ENCODE assay signal across 21 cellular contexts in genomic region chr17:56481654-56482053, GRCh38.
DNase-seq lines count a peak whose midpoint lies in the region; ATAC-seq and TF ChIP-seq lines count a peak whose summit lies in the region.
"Had no signal": no experiment of that assay in that cellular context is flagged by ENCODE, and none has a peak within 500 bp of the region (broad histone marks: within the 10 kb centered on the region; RNA-seq: fewer than 3 reads in every experiment).

No MANE protein-coding gene starts in this region.

- H3K4me3 ChIP-seq in GM23338 (no peak overlapping the region), WERI-Rb-1 (ENCODE audit: low read depth, low read length) (no peak overlapping the region), left ventricle myocardium inferior (no peak overlapping the region)

- CTCF ChIA-PET in HEK293T (lab: Yijun Ruan, JAX) = interaction anchor here (0.9 to 1.4 kb wide), 2 partner anchors 18 to 235 kb away, joined by 3 to 9 read pairs; no protein-coding TSS in a partner anchor

- TF ChIP-seq CTCF in GM23338 (conservative IDR thresholded peaks at IDR 0.05; ENCODE audit: low read depth in 2 of 2) (no peak), WERI-Rb-1 (IDR thresholded peaks at IDR 0.05; ENCODE audit: low read depth, low read length) (no peak), left ventricle myocardium inferior (IDR thresholded peaks at IDR 0.05; ENCODE audit: borderline replicate concordance) (no peak)

- no peaks in the 10 kb centered on the region for H3F3A ChIP-seq in GM23338 (replicated peaks; ENCODE audit: low read depth)

- H3K4me2 ChIP-seq in GM23338 = no peak overlapping the region

- H3K27me3 Mint-ChIP-seq in GM23338 (ENCODE audit: insufficient read depth, low read depth, poor library complexity) = peaks cover 4% of the 10 kb centered on the region

- no peaks in the 10 kb centered on the region for H3K79me2 ChIP-seq in GM23338 (replicated peaks; ENCODE audit: insufficient read depth)

- H3K36me3 Mint-ChIP-seq in GM23338 (ENCODE audit: low read depth) = no peaks in the 10 kb centered on the region
- H3K36me3 Mint-ChIP-seq: CD4-positive, CD25-positive, alpha-beta regulatory T cell; CD8-positive, alpha-beta memory T cell; IgD-negative memory B cell had no signal

- H4K20me1 ChIP-seq in GM23338 (replicated peaks; ENCODE audit: insufficient read depth) = no peaks in the 10 kb centered on the region

- intact Hi-C loops in left ventricle myocardium inferior (cut with micrococcal nuclease) = loop anchor here (10.0 kb wide), 1 partner anchor 347 kb away; no protein-coding TSS in a partner anchor

- DNase-seq in GM23338 (ENCODE audit: low spot score) = no peak
- DNase-seq in HEK293T (ENCODE audit: extremely low spot score) = peak; percentile 19
- peak; percentile 2 to 79 for DNase-seq in NCI-H524 (lab: John Stamatoyannopoulos, UW)
- peak; percentile 76 for DNase-seq in left kidney (ENCODE audit: low read depth, low spot score)
- no peak for DNase-seq in WERI-Rb-1
- DNase-seq in left ventricle myocardium inferior = no peak
- no peak for DNase-seq in NCI-H1048 (lab: John Stamatoyannopoulos, UW)
- no peak for DNase-seq in substantia nigra (lab: John Stamatoyannopoulos, UW)
- DNase-seq: ACHN; BE2C; C1 segment of cervical spinal cord; CD4-positive, CD25-positive, alpha-beta regulatory T cell; CD8-positive, alpha-beta memory T cell; COR-L47; DMS 273 treated with DMSO at 0.1 percent for 48 hours; DMS79; GDM1; GOT3; H7 had no signal

- peak overlapping the region; percentile 39; the same call in 1 of the 2 replicates for H2AFZ ChIP-seq in GM23338

- POLR2A ChIA-PET in HEK293T (lab: Yijun Ruan, JAX) = no interaction called here

- H3K4me1 Mint-ChIP-seq in GM23338 = no peaks in the 10 kb centered on the region; the same call in 2 of the 3 replicates
- H3K4me1 Mint-ChIP-seq: CD4-positive, CD25-positive, alpha-beta regulatory T cell; CD8-positive, alpha-beta memory T cell; IgD-negative memory B cell had no signal

- no peak overlapping the region for H3K27ac ChIP-seq in GM23338 (ENCODE audit: low read depth)
- H3K27ac ChIP-seq in WERI-Rb-1 = no peak overlapping the region
- H3K27ac ChIP-seq in left ventricle myocardium inferior (replicated peaks) = no peak overlapping the region
- H3K27ac ChIP-seq in substantia nigra (ENCODE audit: low read depth, low read length, poor library complexity, severe bottlenecking) = no peak overlapping the region

- no peak overlapping the region for H3K27ac Mint-ChIP-seq in GM23338
- H3K27ac Mint-ChIP-seq: CD4-positive, CD25-positive, alpha-beta regulatory T cell; CD8-positive, alpha-beta memory T cell; IgD-negative memory B cell had no signal

- H3K36me3 ChIP-seq in GM23338 (ENCODE audit: insufficient read depth) = no peaks in the 10 kb centered on the region
- H3K36me3 ChIP-seq in WERI-Rb-1 = no peaks in the 10 kb centered on the region
- H3K36me3 ChIP-seq in left ventricle myocardium inferior = no peaks in the 10 kb centered on the region
- H3K36me3 ChIP-seq: BE2C had no signal

- no peaks in the 10 kb centered on the region for H3K9me3 Mint-ChIP-seq in GM23338
- H3K9me3 Mint-ChIP-seq: CD8-positive, alpha-beta memory T cell; IgD-negative memory B cell had no signal

- no peaks in the 10 kb centered on the region for H3K9me2 ChIP-seq in GM23338 (ENCODE audit: insufficient read depth)

- no peak for ATAC-seq in GM23338
- ATAC-seq: HCT116 had no signal

- H3K9me3 ChIP-seq in WERI-Rb-1 (ENCODE audit: severe bottlenecking) (no peaks in the 10 kb centered on the region), left ventricle myocardium inferior (replicated peaks) (no peaks in the 10 kb centered on the region)
- H3K9me3 ChIP-seq: BE2C had no signal

- no peak overlapping the region for H3K4me3 Mint-ChIP-seq in GM23338
- H3K4me3 Mint-ChIP-seq: CD4-positive, CD25-positive, alpha-beta regulatory T cell; CD8-positive, alpha-beta memory T cell; IgD-negative memory B cell had no signal

- H3K27me3 ChIP-seq in GM23338 (ENCODE audit: insufficient read depth) (no peaks in the 10 kb centered on the region), WERI-Rb-1 (ENCODE audit: insufficient read depth, low read depth, severe bottlenecking) (no peaks in the 10 kb centered on the region), left ventricle myocardium inferior (ENCODE audit: low read depth) (peaks cover 27% of the 10 kb centered on the region)
- H3K27me3 ChIP-seq: BE2C had no signal

- H3K4me1 ChIP-seq in GM23338 (ENCODE audit: insufficient read depth) (no peaks in the 10 kb centered on the region), left ventricle myocardium inferior (no peaks in the 10 kb centered on the region)
- H3K4me1 ChIP-seq: BE2C had no signal

TF ChIP-seq in GM23338, 12 proteins besides CTCF, POLR2A, EP300 and RAD21 (continues in another document):
- TF ChIP-seq NANOG (IDR thresholded peaks at IDR 0.05; ENCODE audit: borderline replicate concordance) = no peak
- no peak for TF ChIP-seq ETS1 (IDR thresholded peaks at IDR 0.05)
- no peak for TF ChIP-seq JUNB (IDR thresholded peaks at IDR 0.05; ENCODE audit: unreplicated experiment)
- TF ChIP-seq EZH2phosphoT487 (IDR thresholded peaks at IDR 0.05; ENCODE audit: unreplicated experiment) = no peak
- TF ChIP-seq CREB1 (CRISPR knock-in tag; IDR thresholded peaks at IDR 0.05; ENCODE audit: low read depth) = no peak
- no peak for TF ChIP-seq EZH2 (IDR thresholded peaks at IDR 0.05; ENCODE audit: low read depth, unreplicated experiment)
- TF ChIP-seq ZNF114 (CRISPR knock-in tag; IDR thresholded peaks at IDR 0.05) = no peak
- TF ChIP-seq POLR2AphosphoS5 (IDR thresholded peaks at IDR 0.05; ENCODE audit: low read depth) = no peak
- no peak for TF ChIP-seq ZNF331 (CRISPR knock-in tag; IDR thresholded peaks at IDR 0.05; ENCODE audit: low read depth)

TF ChIP-seq in HEK293T, 16 proteins besides CTCF, POLR2A, EP300 and RAD21:
- TF ChIP-seq SP1 (IDR thresholded peaks at IDR 0.05) (no peak), ZNF384 (IDR thresholded peaks at IDR 0.05) (peak; percentile 70; the same call in 1 of the 2 replicates), SUZ12 (IDR thresholded peaks at IDR 0.05) (no peak)
TF ChIP-seq in HEK293T: peak in this region for 1.

Comparison
In these comparisons a context has a peak if more than half of its experiments do, and no peak if none do; other contexts are left out.
1. DNase-seq: peak in HEK293T (single experiment), NCI-H524 (2 of 2) and left kidney (single experiment); none in GM23338 (single experiment), WERI-Rb-1 (single experiment), left ventricle myocardium inferior (single experiment), NCI-H1048 (single experiment) and substantia nigra (0 of 49).